ENCODE assay signal across 1 cellular context in genomic region chr5:115319007-115319406, GRCh38.
TF ChIP-seq lines count a peak whose summit lies in the region.

No MANE protein-coding gene starts in this region.

TF ChIP-seq in HepG2, 621 proteins besides CTCF, POLR2A, EP300 and RAD21:
- TF ChIP-seq ZFP37 (CRISPR knock-in tag; IDR thresholded peaks at IDR 0.05; ENCODE audit: borderline replicate concordance) (no peak), ATF7 (IDR thresholded peaks at IDR 0.05) (peak; percentile 41), ATF7 (CRISPR knock-in tag; IDR thresholded peaks at IDR 0.05) (no peak), ZNF101 (CRISPR knock-in tag; IDR thresholded peaks at IDR 0.05; ENCODE audit: borderline replicate concordance, low read depth) (no peak), MZF1 (CRISPR knock-in tag; IDR thresholded peaks at IDR 0.05; ENCODE audit: borderline replicate concordance) (no peak)
TF ChIP-seq in HepG2: peak in this region for 1.
